ENCODE assay signal across 30 cellular contexts in genomic region chr13:50453238-50453637, GRCh38.
DNase-seq lines count a peak whose midpoint lies in the region; ATAC-seq and TF ChIP-seq lines count a peak whose summit lies in the region.
"Had no signal": no experiment of that assay in that cellular context is flagged by ENCODE, and none has a peak within 500 bp of the region (broad histone marks: within the 10 kb centered on the region; RNA-seq: fewer than 3 reads in every experiment).

No MANE protein-coding gene starts in this region.

- DNase-seq in Right ventricle myocardium inferior (ENCODE audit: missing footprints), result no peak
- DNase-seq in Right ventricle myocardium superior, result no peak
- DNase-seq in colonic mucosa, result no peak
- DNase-seq in left ventricle myocardium superior, result no peak
- no peak for DNase-seq in thoracic aorta (ENCODE audit: low spot score)
- no peak for DNase-seq in activated effector memory CD4-positive, alpha-beta T cell treated with anti-CD3 and anti-CD28 coated beads, Interleukin-2, amount 50 U/mL, for 16 hours
- DNase-seq: activated CD4-positive, alpha-beta memory T cell treated with anti-CD3 and anti-CD28 coated beads, Interleukin-2, amount 10 ng/mL, durations not matched to agents 7 days and 5 days; activated CD4-positive, alpha-beta T cell treated with anti-CD3 and anti-CD28 coated beads for 1 hour; activated CD8-positive, alpha-beta memory T cell treated with anti-CD3 and anti-CD28 coated beads, Interleukin-2, amount 50 U/mL, for 48 hours; activated naive CD4-positive, alpha-beta T cell treated with anti-CD3 and anti-CD28 coated beads, Interleukin-2, amount 50 U/mL, for 16 hours; anterior cingulate cortex; CD8-positive, alpha-beta memory T cell; cerebellar nuclear complex; effector memory CD4-positive, alpha-beta T cell; KBM-7; left lung; MM.1S; naive B cell; NCI-H1436; NCI-H2107; NCI-H446 treated with DMSO at 0.1 percent for 48 hours; nucleus accumbens; SK-N-SH; stimulated activated CD4-positive, alpha-beta T cell treated with anti-CD3 and anti-CD28 coated beads, Interleukin-2, amount 100 ng/mL, for 24 hours; T-helper 2 cell; transverse colon had no signal

- H3K27me3 ChIP-seq in colonic mucosa (no peaks in the 10 kb centered on the region), thoracic aorta (replicated peaks; ENCODE audit: insufficient read depth) (no peaks in the 10 kb centered on the region)
- H3K27me3 ChIP-seq: left lung, transverse colon had no signal

- H3K4me3 ChIP-seq in colonic mucosa (no peak overlapping the region), thoracic aorta (no peak overlapping the region)
- H3K4me3 ChIP-seq: HAP-1, left lung, transverse colon had no signal

- TF ChIP-seq CTCF in colonic mucosa (IDR thresholded peaks at IDR 0.05) (no peak), thoracic aorta (IDR thresholded peaks at IDR 0.05) (no peak)

- peak overlapping the region; percentile 4 for H3K27ac ChIP-seq in colonic mucosa
- peak overlapping the region; percentile 34 to 40 for H3K27ac ChIP-seq in thoracic aorta
- H3K27ac ChIP-seq: left lung, transverse colon had no signal

- H3K4me1 ChIP-seq in colonic mucosa (no peaks in the 10 kb centered on the region), thoracic aorta (ENCODE audit: control insufficient read depth in 1 of 2, low read depth in 2 of 2) (peaks cover 3 to 36% of the 10 kb centered on the region in 2 donors)
- H3K4me1 ChIP-seq: HAP-1, transverse colon had no signal

- H3K9ac ChIP-seq in colonic mucosa (ENCODE audit: low read depth in 2 of 2, low read length in 2 of 2), result no peak overlapping the region
- H3K9ac ChIP-seq: SK-N-SH had no signal

- no peaks in the 10 kb centered on the region for H3K9me3 ChIP-seq in colonic mucosa
- H3K9me3 ChIP-seq in thoracic aorta, result no peaks in the 10 kb centered on the region
- H3K9me3 ChIP-seq: HAP-1, left lung, SK-N-SH, transverse colon had no signal

- intact Hi-C loops in Right ventricle myocardium inferior (cut with DNase I), result no loop called here
- intact Hi-C loops in Right ventricle myocardium superior (cut with DNase I), result no loop called here
- intact Hi-C loops in colonic mucosa (cut with DNase I), result no loop called here
- intact Hi-C loops in left ventricle myocardium superior (cut with micrococcal nuclease), result no loop called here

- ATAC-seq in Right ventricle myocardium inferior (peak; percentile 55), Right ventricle myocardium superior (ENCODE audit: poor library complexity) (no peak), left ventricle myocardium superior (peak; percentile 56), thoracic aorta (ENCODE audit: insufficient number of reproducible peaks, low FRiP score, low read depth) (no peak), GM19455 (IDR thresholded peaks at IDR 0.05; ENCODE audit: unreplicated experiment) (no peak), GM21390 (IDR thresholded peaks at IDR 0.05; ENCODE audit: unreplicated experiment) (no peak)
- ATAC-seq: esophagus mucosa, left lung had no signal

- H3K36me3 ChIP-seq in colonic mucosa (no peaks in the 10 kb centered on the region), thoracic aorta (no peaks in the 10 kb centered on the region)
- H3K36me3 ChIP-seq: HAP-1, left lung, transverse colon had no signal

Comparison
In these comparisons a context has a peak if more than half of its experiments do, and no peak if none do; other contexts are left out.
1. ATAC-seq: peak in Right ventricle myocardium inferior (single experiment) and left ventricle myocardium superior (single experiment); none in Right ventricle myocardium superior (single experiment), thoracic aorta (single experiment), GM19455 (single experiment) and GM21390 (single experiment).